Comparison of ENCODE assay signal across 8 cellular contexts in genomic region chr19:56594446-56594782, GRCh38. TPM values are rescaled to one million over a fixed set of nuclear protein-coding genes. Genes with fewer than 3 reads are reported as not detected.
DNase-seq lines count a peak whose midpoint lies in the region; ATAC-seq and TF ChIP-seq lines count a peak whose summit lies in the region.

No MANE protein-coding gene starts in this region.

- H3K27me3 ChIP-seq in DND-41 (ENCODE audit: insufficient read depth, low read length, poor library complexity) (no peaks in the 10 kb centered on the region), PC-3 (ENCODE audit: low read length) (no peaks in the 10 kb centered on the region), esophagus muscularis mucosa (no peaks in the 10 kb centered on the region), prostate gland (replicated peaks; ENCODE audit: insufficient read depth) (no peaks in the 10 kb centered on the region)

- H3K4me2 ChIP-seq in DND-41 (ENCODE audit: insufficient read depth, low read length), result peak overlapping the region; percentile 68
- H3K4me2 ChIP-seq in PC-3 (ENCODE audit: low read length), result peak overlapping the region; percentile 88

- H3F3A ChIP-seq in PC-3 (ENCODE audit: low read length, unreplicated experiment), result no peaks in the 10 kb centered on the region

- H2AFZ ChIP-seq in DND-41 (ENCODE audit: low read depth, low read length) (peak overlapping the region; percentile 96), PC-3 (ENCODE audit: low read length) (peak overlapping the region; percentile 96)

- TF ChIP-seq POLR2A in esophagus muscularis mucosa (IDR thresholded peaks at IDR 0.05; ENCODE audit: low read depth) (no peak), prostate gland (IDR thresholded peaks at IDR 0.05) (no peak)

- intact Hi-C loops in PC-3 (cut with micrococcal nuclease), result no loop called here
- intact Hi-C loops in esophagus muscularis mucosa (cut with DNase I), result loop anchor here (10.0 kb wide), 1 partner anchor 190 kb away; the partner anchor contains the start of gene ZNF583
- intact Hi-C loops in prostate gland (cut with DNase I), result no loop called here

- H3K79me2 ChIP-seq in DND-41 (ENCODE audit: insufficient read depth, low read length) (peaks cover 43% of the 10 kb centered on the region), PC-3 (ENCODE audit: low read length) (peaks cover 40% of the 10 kb centered on the region)

- peak overlapping the region; percentile 59 for H3K9ac ChIP-seq in DND-41 (ENCODE audit: low read depth, low read length)
- H3K9ac ChIP-seq in PC-3 (ENCODE audit: low read length), result no peak overlapping the region

- WGBS in esophagus muscularis mucosa, result 60% methylated on average over 4 of the region's 4 CpGs
- WGBS in prostate gland, result 70% methylated on average over 4 of the region's 4 CpGs

- H3K9me3 ChIP-seq in DND-41 (ENCODE audit: insufficient read depth, low read length, severe bottlenecking), result peaks cover 8% of the 10 kb centered on the region
- H3K9me3 ChIP-seq in PC-3 (ENCODE audit: low read length), result peaks cover 67% of the 10 kb centered on the region
- no peaks in the 10 kb centered on the region for H3K9me3 ChIP-seq in esophagus muscularis mucosa
- H3K9me3 ChIP-seq in prostate gland, result no peaks in the 10 kb centered on the region

- no TSS peak for BruUV-seq in PC-3 (replicated peaks; lab: Mats Ljungman, UMichigan)

- DNase-seq in DND-41 (no peak), PC-3 (no peak), esophagus muscularis mucosa (ENCODE audit: extremely low spot score) (no peak), prostate gland (ENCODE audit: low spot score) (no peak), NCI-H146 (lab: John Stamatoyannopoulos, UW) (no peak), HCEC 1CT (no peak)

- POLR2A ChIA-PET in PC-3 (lab: Charles Lee; ENCODE audit: unreplicated experiment), result no interaction called here

- CTCF ChIA-PET in PC-3 (lab: Charles Lee), result no interaction called here

- H4K20me1 ChIP-seq in DND-41 (ENCODE audit: insufficient read depth, low read length), result peaks cover 4% of the 10 kb centered on the region; the same call in 1 of the 2 replicates
- H4K20me1 ChIP-seq in PC-3 (ENCODE audit: low read length), result no peaks in the 10 kb centered on the region

- no peak for TF ChIP-seq EP300 in esophagus muscularis mucosa (IDR thresholded peaks at IDR 0.05)

- H3K4me3 ChIP-seq in DND-41 (ENCODE audit: low read depth in 1 of 2, low read length in 2 of 2) (peak overlapping the region; percentile 23 to 73), PC-3 (ENCODE audit: low read length) (peak overlapping the region; percentile 94; the same call in 1 of the 2 replicates), esophagus muscularis mucosa (peak overlapping the region; percentile 82 to 99 (median 90)), prostate gland (peak overlapping the region; percentile 90 to 93)

- H3K27ac ChIP-seq in DND-41 (ENCODE audit: low read length) (peak overlapping the region; percentile 40), PC-3 (ENCODE audit: low read length) (no peak overlapping the region), esophagus muscularis mucosa (replicated peaks in 1 of 4) (peak overlapping the region; percentile 77 to 80 (median 78)), prostate gland (peak overlapping the region in 1 of 2 donors; percentile 47)

- peaks cover 24% of the 10 kb centered on the region for H3K4me1 ChIP-seq in DND-41 (ENCODE audit: insufficient read depth, low read length)
- no peaks in the 10 kb centered on the region for H3K4me1 ChIP-seq in PC-3 (ENCODE audit: insufficient read depth, low read length)
- H3K4me1 ChIP-seq in esophagus muscularis mucosa, result peaks cover 10 to 24% (median 13%) of the 10 kb centered on the region in 4 donors
- H3K4me1 ChIP-seq in prostate gland (replicated peaks), result no peaks in the 10 kb centered on the region

- TF ChIP-seq CTCF in DND-41 (IDR thresholded peaks at IDR 0.05; ENCODE audit: borderline replicate concordance, extremely low read depth, low read length, poor library complexity, severe bottlenecking), result no peak
- no peak for TF ChIP-seq CTCF in PC-3 (conservative IDR thresholded peaks at IDR 0.05; ENCODE audit: low read depth, low read length)
- TF ChIP-seq CTCF in esophagus muscularis mucosa (IDR thresholded peaks at IDR 0.05), result no peak
- no peak for TF ChIP-seq CTCF in prostate gland (IDR thresholded peaks at IDR 0.05)

- H3K36me3 ChIP-seq in DND-41 (ENCODE audit: insufficient read depth, low read length) (peaks cover 14% of the 10 kb centered on the region), PC-3 (ENCODE audit: low read depth, low read length) (peaks cover 29% of the 10 kb centered on the region), esophagus muscularis mucosa (no peaks in the 10 kb centered on the region), prostate gland (no peaks in the 10 kb centered on the region)

- no peaks in the 10 kb centered on the region for H3K9me2 ChIP-seq in PC-3 (replicated peaks; ENCODE audit: low read length)

- ATAC-seq in DND-41 (ENCODE audit: insufficient read depth, low read depth) (no peak), PC-3 (no peak), HG02884 (IDR thresholded peaks at IDR 0.05; ENCODE audit: unreplicated experiment) (no peak), HG03196 (IDR thresholded peaks at IDR 0.05; ENCODE audit: unreplicated experiment) (no peak)

RNA-seq across cellular contexts. Expression of gene ZNF71, which starts 0.7 kb away (rescaled TPM):
- total RNA-seq in PC-3 (2014; rRNA removed), result 8.8 and 14.2 TPM in 2 replicates
- 10 to 100 TPM; 12.6 to 25.9 (median 19.6) TPM for total RNA-seq in esophagus muscularis mucosa
- 10 to 100 TPM; 10.3 to 19.7 TPM for total RNA-seq in prostate gland

RNA-seq across cellular contexts. Expression of gene ZNF470, which starts 27.1 kb away (rescaled TPM):
- 0.26 and 0.75 TPM in 2 replicates for total RNA-seq in PC-3 (2014; rRNA removed)
- 1 to 10 TPM; 7.1 to 9.2 (median 7.4) TPM for total RNA-seq in esophagus muscularis mucosa
- 1 to 10 TPM; 5.7 to 6.3 TPM for total RNA-seq in prostate gland

RNA-seq across cellular contexts. Expression of gene SMIM17, which starts 48.5 kb away (rescaled TPM):
- total RNA-seq in PC-3 (2014; rRNA removed), result 0.29 TPM in 1 of 2 replicates, not detected in the other
- total RNA-seq in esophagus muscularis mucosa, result under 1 TPM in 1 of 4 donors, not detected in 3; 0.65 TPM
- total RNA-seq in prostate gland, result not detected

RNA-seq across cellular contexts. Expression of gene ZFP28, which starts 55.7 kb away (rescaled TPM):
- total RNA-seq in PC-3 (2014; rRNA removed) (0.58 and 2.2 TPM in 2 replicates), esophagus muscularis mucosa (10 to 100 TPM; 10.3 to 20.2 (median 12.7) TPM), prostate gland (10 to 100 TPM in 1 of 2 donors, 1 to 10 TPM in 1; 3.7 to 17.8 TPM)
